6 cellular contexts compared by ENCODE assay signal in the genomic region with DNA sequence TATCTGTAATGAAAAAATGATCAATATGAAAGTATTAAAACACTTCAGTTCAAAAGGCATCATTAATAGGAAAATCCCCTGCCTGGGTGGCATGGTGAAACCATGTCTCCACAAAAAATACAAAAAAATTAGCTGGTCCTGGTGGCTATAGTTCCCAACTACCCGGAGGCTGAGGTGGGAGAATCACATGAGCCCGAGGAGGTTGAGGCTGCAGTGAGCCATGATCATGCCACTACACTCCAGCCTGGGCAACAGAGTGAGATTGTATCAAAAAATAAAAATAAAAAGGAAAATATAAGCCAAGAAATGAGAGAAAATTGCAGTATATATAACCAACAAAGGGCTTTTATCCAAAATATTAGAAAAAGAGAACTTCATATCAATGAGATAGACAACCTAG.
"Had no signal": no experiment of that assay in that cellular context is flagged by ENCODE, and none has a peak within 500 bp of the region (broad histone marks: within the 10 kb centered on the region; RNA-seq: fewer than 3 reads in every experiment).

No MANE protein-coding gene starts in this region.

- H3K4me1 Mint-ChIP-seq: IgD-negative memory B cell had no signal

- DNase-seq: IMR-90, KBM-7 had no signal

- H3K27me3 Mint-ChIP-seq: IgD-negative memory B cell had no signal

- H3K27ac ChIP-seq: HL-60 had no signal

- ATAC-seq: HepG2, K562 had no signal

- H3K4me3 ChIP-seq: K562 had no signal

- H3K36me3 Mint-ChIP-seq: IgD-negative memory B cell had no signal

- H3K27ac Mint-ChIP-seq: IgD-negative memory B cell had no signal
